Comparison of ENCODE assay signal across 12 cellular contexts in the genomic region with DNA sequence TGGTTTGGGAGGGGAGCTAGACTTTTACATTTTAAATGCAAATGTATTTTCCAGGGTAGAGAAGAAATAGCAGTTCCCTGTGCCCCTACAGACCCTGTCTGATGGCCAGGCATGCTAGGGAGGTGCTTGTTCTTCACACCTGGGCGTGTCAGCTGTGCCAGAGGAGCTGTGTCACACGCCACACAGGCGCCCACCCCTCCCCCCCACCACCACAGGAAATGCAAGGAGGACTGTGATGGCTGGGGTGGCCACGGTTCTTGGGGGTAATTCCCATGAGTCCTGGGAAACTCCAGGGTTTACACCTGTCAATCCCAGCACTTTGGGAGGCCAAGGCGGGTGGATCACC.
DNase-seq lines count a peak whose midpoint lies in the region; FAIRE-seq and TF ChIP-seq lines count a peak whose summit lies in the region.
"Had no signal": no experiment of that assay in that cellular context is flagged by ENCODE, and none has a peak within 500 bp of the region (broad histone marks: within the 10 kb centered on the region; RNA-seq: fewer than 3 reads in every experiment).

No MANE protein-coding gene starts in this region.

- no peak for TF ChIP-seq CTCF in neutrophil (IDR thresholded peaks at IDR 0.05)

- FAIRE-seq in GM12891 (lab: Jason Lieb, UNC) = no peak
- FAIRE-seq: kidney had no signal

- H3K4me3 ChIP-seq in neutrophil (ENCODE audit: low read depth in 1 of 2, low read length in 1 of 2) = no peak overlapping the region
- H3K4me3 ChIP-seq: cardiac muscle cell had no signal

- no peaks in the 10 kb centered on the region for H3K9me3 ChIP-seq in neutrophil

- peaks cover 30 to 35% of the 10 kb centered on the region in 2 experiments for H3K4me1 ChIP-seq in neutrophil (ENCODE audit: control insufficient read depth in 1 of 2, insufficient read depth in 1 of 2, low read depth in 1 of 2, low read length in 1 of 2)

- H3K9me3 Mint-ChIP-seq in activated naive CD4-positive, alpha-beta T cell treated with anti-CD3 and anti-CD28 coated beads, Interleukin-2, amount 50 U/mL, for 24 hours = no peaks in the 10 kb centered on the region

- H3K27ac ChIP-seq in neutrophil = peak overlapping the region; percentile 31
- H3K27ac ChIP-seq: cardiac muscle cell, HL-60 had no signal

- H3K27me3 Mint-ChIP-seq in activated naive CD4-positive, alpha-beta T cell treated with anti-CD3 and anti-CD28 coated beads, Interleukin-2, amount 50 U/mL, for 24 hours = no peaks in the 10 kb centered on the region

- H3K36me3 Mint-ChIP-seq in activated naive CD4-positive, alpha-beta T cell treated with anti-CD3 and anti-CD28 coated beads, Interleukin-2, amount 50 U/mL, for 24 hours = peaks cover 14% of the 10 kb centered on the region

- no peak for TF ChIP-seq POLR2A in GM12891 (IDR thresholded peaks at IDR 0.05; ENCODE audit: low read depth, low read length)

- H3K27ac Mint-ChIP-seq in activated naive CD4-positive, alpha-beta T cell treated with anti-CD3 and anti-CD28 coated beads, Interleukin-2, amount 50 U/mL, for 24 hours = peak overlapping the region; percentile 76

- no peak overlapping the region for H3K4me3 Mint-ChIP-seq in activated naive CD4-positive, alpha-beta T cell treated with anti-CD3 and anti-CD28 coated beads, Interleukin-2, amount 50 U/mL, for 24 hours

- H3K27me3 ChIP-seq in neutrophil = no peaks in the 10 kb centered on the region

- peaks cover 100% of the 10 kb centered on the region for H3K36me3 ChIP-seq in neutrophil
- H3K36me3 ChIP-seq: cardiac muscle cell had no signal

- peak; percentile 29 for DNase-seq in GM12891 (ENCODE audit: insufficient read length, low spot score)
- peak; percentile 35 for DNase-seq in T-helper 9 cell
- no peak for DNase-seq in NCI-H2029 (lab: John Stamatoyannopoulos, UW)
- no peak for DNase-seq in NCI-H82 (lab: John Stamatoyannopoulos, UW)
- DNase-seq in Ammon's horn (ENCODE audit: low spot score) = no peak
- DNase-seq in LoVo (ENCODE audit: low spot score) = no peak
- DNase-seq: kidney, NCI-H526 treated with DMSO at 0.1 percent for 48 hours had no signal

- peaks cover 59% of the 10 kb centered on the region for H3K4me1 Mint-ChIP-seq in activated naive CD4-positive, alpha-beta T cell treated with anti-CD3 and anti-CD28 coated beads, Interleukin-2, amount 50 U/mL, for 24 hours

TF ChIP-seq in GM12891, 5 proteins besides CTCF, POLR2A, EP300 and RAD21:
- no peak for TF ChIP-seq TAF1 (IDR thresholded peaks at IDR 0.05; ENCODE audit: low read depth, low read length)
- no peak for TF ChIP-seq POU2F2 (IDR thresholded peaks at IDR 0.05; ENCODE audit: low read depth, low read length)
- no peak for TF ChIP-seq SPI1 (IDR thresholded peaks at IDR 0.05; ENCODE audit: low read depth, low read length)
- no peak for TF ChIP-seq PAX5 (IDR thresholded peaks at IDR 0.05; ENCODE audit: insufficient read depth, low read length, severe bottlenecking)
- TF ChIP-seq POLR2AphosphoS5 (IDR thresholded peaks at IDR 0.05; ENCODE audit: low read depth, low read length) = no peak

Comparison
In these comparisons a context has a peak if more than half of its experiments do, and no peak if none do; other contexts are left out.
1. DNase-seq: peak in GM12891 (single experiment) and T-helper 9 cell (single experiment); none in NCI-H2029 (single experiment), NCI-H82 (single experiment), Ammon's horn (single experiment) and LoVo (single experiment).